30 cellular contexts compared by ENCODE assay signal in genomic region chr2:27742571-27742970, GRCh38.
"Had no signal": no experiment of that assay in that cellular context is flagged by ENCODE, and none has a peak within 500 bp of the region (broad histone marks: within the 10 kb centered on the region; RNA-seq: fewer than 3 reads in every experiment).

No MANE protein-coding gene starts in this region.

- H3K36me3 Mint-ChIP-seq: natural killer cell treated with Interleukin-12 subunit alpha and Interleukin-12 subunit beta and Interleukin-15 and Interleukin-18, amount 100 ng/mL, for 72 hours; neural progenitor cell; stimulated activated memory B cell treated with anti-CD40 and anti-IgM and Interleukin-4, amounts not matched to agents 10 μg/mL and 1 μg/mL and 100 μg/mL, for 72 hours; type B pancreatic cell had no signal

- H3K4me1 ChIP-seq: neural progenitor cell, parathyroid adenoma, psoas muscle, sigmoid colon, testis, uterus had no signal

- H3K27me3 Mint-ChIP-seq: progenitor cell of endocrine pancreas; stimulated activated naive CD8-positive, alpha-beta T cell treated with anti-CD3 and anti-CD28 coated beads, Interleukin-15, amount 100 ng/mL, for 72 hours had no signal

- H3K9ac ChIP-seq: neural progenitor cell, parathyroid adenoma had no signal

- H3K4me3 Mint-ChIP-seq: naive thymus-derived CD8-positive, alpha-beta T cell; natural killer cell treated with Interleukin-12 subunit alpha and Interleukin-12 subunit beta and Interleukin-15 and Interleukin-18, amount 100 ng/mL, for 72 hours; neural progenitor cell; stimulated activated memory B cell treated with anti-CD40 and anti-IgM and Interleukin-4, amounts not matched to agents 10 μg/mL and 1 μg/mL and 100 μg/mL, for 72 hours; stimulated activated naive CD8-positive, alpha-beta T cell treated with anti-CD3 and anti-CD28 coated beads, Interleukin-15, amount 100 ng/mL, for 72 hours; type B pancreatic cell had no signal

- DNase-seq: naive thymus-derived CD8-positive, alpha-beta T cell; occipital lobe; ovary; psoas muscle; right cardiac atrium; right lobe of liver; sigmoid colon; spleen; stimulated activated CD4-positive, alpha-beta T cell treated with anti-CD3 and anti-CD28 coated beads, Interleukin-12 subunit alpha, Interleukin-12 subunit beta, amount 100 ng/mL, for 4 hours; stimulated activated CD4-positive, alpha-beta T cell treated with anti-CD3 and anti-CD28 coated beads, Interleukin-1b, Interleukin-23, amount 100 ng/mL, for 48 hours; stimulated activated CD4-positive, alpha-beta T cell treated with anti-CD3 and anti-CD28 coated beads, Interleukin-4, amount 100 ng/mL, for 1 hour; stimulated activated CD4-positive, alpha-beta T cell treated with anti-CD3 and anti-CD28 coated beads, Interleukin-4, amount 100 ng/mL, for 4 hours; stimulated activated CD8-positive, alpha-beta memory T cell treated with anti-CD3 and anti-CD28 coated beads, Interleukin-4, amount 100 ng/mL, for 48 hours; stimulated activated naive CD4-positive, alpha-beta T cell; stimulated activated naive CD8-positive, alpha-beta T cell treated with anti-CD3 and anti-CD28 coated beads, Interleukin-15, amount 100 ng/mL, for 72 hours; stimulated activated naive CD8-positive, alpha-beta T cell treated with anti-CD3 and anti-CD28 coated beads, Interleukin-15, Interleukin-2, amounts not matched to agents 100 U/mL and 50 U/mL, for 24 hours; substantia nigra; testis; tibial artery; transverse colon; upper lobe of right lung; uterus had no signal

- H3K27ac ChIP-seq: neural progenitor cell, ovary, parathyroid adenoma, psoas muscle, right lobe of liver, sigmoid colon, spleen, suprapubic skin, testis, tibial artery, transverse colon, upper lobe of right lung, uterus had no signal

- H3K27ac Mint-ChIP-seq: naive thymus-derived CD8-positive, alpha-beta T cell; neural progenitor cell; progenitor cell of endocrine pancreas; stimulated activated memory B cell treated with anti-CD40 and anti-IgM and Interleukin-4, amounts not matched to agents 10 μg/mL and 1 μg/mL and 100 μg/mL, for 72 hours; stimulated activated naive CD8-positive, alpha-beta T cell treated with anti-CD3 and anti-CD28 coated beads, Interleukin-15, amount 100 ng/mL, for 72 hours; type B pancreatic cell had no signal

- H3K9me3 Mint-ChIP-seq: natural killer cell treated with Interleukin-12 subunit alpha and Interleukin-12 subunit beta and Interleukin-15 and Interleukin-18, amount 100 ng/mL, for 72 hours; stimulated activated naive CD8-positive, alpha-beta T cell treated with anti-CD3 and anti-CD28 coated beads, Interleukin-15, amount 100 ng/mL, for 72 hours had no signal

- H3K4me3 ChIP-seq: neural progenitor cell, ovary, psoas muscle, right lobe of liver, sigmoid colon, smooth muscle cell, spleen, suprapubic skin, testis, tibial artery, transverse colon, upper lobe of right lung, uterus had no signal

- H3K4me2 ChIP-seq: neural progenitor cell, smooth muscle cell had no signal

- H3K4me1 Mint-ChIP-seq: naive thymus-derived CD8-positive, alpha-beta T cell; neural progenitor cell; stimulated activated memory B cell treated with anti-CD40 and anti-IgM and Interleukin-4, amounts not matched to agents 10 μg/mL and 1 μg/mL and 100 μg/mL, for 72 hours; stimulated activated naive CD8-positive, alpha-beta T cell treated with anti-CD3 and anti-CD28 coated beads, Interleukin-15, amount 100 ng/mL, for 72 hours had no signal

- H3K36me3 ChIP-seq: neural progenitor cell, ovary, right lobe of liver, sigmoid colon, spleen, suprapubic skin, tibial artery, transverse colon, upper lobe of right lung, uterus had no signal

- ATAC-seq: naive thymus-derived CD8-positive, alpha-beta T cell; natural killer cell treated with Interleukin-12 subunit alpha and Interleukin-12 subunit beta and Interleukin-15 and Interleukin-18, amount 100 ng/mL, for 72 hours; psoas muscle; right cardiac atrium; right lobe of liver; stimulated activated memory B cell treated with anti-CD40 and anti-IgM and Interleukin-4, amounts not matched to agents 10 μg/mL and 1 μg/mL and 100 μg/mL, for 72 hours; stimulated activated naive CD8-positive, alpha-beta T cell treated with anti-CD3 and anti-CD28 coated beads, Interleukin-15, amount 100 ng/mL, for 72 hours; stimulated activated naive CD8-positive, alpha-beta T cell treated with anti-CD3 and anti-CD28 coated beads, Interleukin-15, Interleukin-2, amounts not matched to agents 100 U/mL and 50 U/mL, for 24 hours; upper lobe of right lung had no signal

- H3K9me3 ChIP-seq: ovary, psoas muscle, right lobe of liver, sigmoid colon, suprapubic skin, testis, tibial artery, transverse colon, upper lobe of right lung, uterus had no signal

- H3K27me3 ChIP-seq: neural progenitor cell, ovary, right lobe of liver, sigmoid colon, spleen, suprapubic skin, testis, tibial artery, transverse colon, upper lobe of right lung, uterus had no signal
